11 cellular contexts compared by ENCODE assay signal in genomic region chrX:65689377-65689776, GRCh38. TPM values are rescaled to one million over a fixed set of nuclear protein-coding genes. Genes with fewer than 3 reads are reported as not detected.
A peak's percentile ranks its signal among the peaks of the same experiment; 100 is the strongest.
DNase-seq lines count a peak whose midpoint lies in the region; ATAC-seq, FAIRE-seq and TF ChIP-seq lines count a peak whose summit lies in the region.
"Had no signal": no experiment of that assay in that cellular context is flagged by ENCODE, and none has a peak within 500 bp of the region (broad histone marks: within the 10 kb centered on the region; RNA-seq: fewer than 3 reads in every experiment).

No MANE protein-coding gene starts in this region.

- H3K9me3 Mint-ChIP-seq in CD4-positive, alpha-beta T cell = no peaks in the 10 kb centered on the region
- H3K9me3 Mint-ChIP-seq in IgD-negative memory B cell (no peaks in the 10 kb centered on the region), progenitor cell of endocrine pancreas (ENCODE audit: low read depth) (peaks cover 18% of the 10 kb centered on the region)
- peaks cover 0 to 2% (median 0%) of the 10 kb centered on the region in 9 donors for H3K9me3 Mint-ChIP-seq in naive thymus-derived CD8-positive, alpha-beta T cell

- no peak for DNase-seq in CD4-positive, alpha-beta T cell
- DNase-seq in K562 (ENCODE audit: extremely low read depth in 1 of 4, low spot score in 3 of 4) (no peak), NCI-H146 (lab: John Stamatoyannopoulos, UW) (no peak), progenitor cell of endocrine pancreas (ENCODE audit: low spot score, unreplicated experiment) (no peak)
- no peak for DNase-seq in naive thymus-derived CD8-positive, alpha-beta T cell
- DNase-seq: glutamatergic neuron, NCI-H2171 had no signal

- H3K4me2 ChIP-seq in K562 (ENCODE audit: insufficient read depth, low read length) = no peak overlapping the region

- peaks cover 96% of the 10 kb centered on the region for H3K79me2 ChIP-seq in K562 (ENCODE audit: control insufficient read depth, insufficient read depth, low read length)

- BruUV-seq in K562 (replicated peaks; lab: Mats Ljungman, UMichigan) = no TSS peak

- peaks cover 0 to 26% of the 10 kb centered on the region in 2 experiments; a peak in 3 of 5 replicates for H3K4me1 ChIP-seq in K562 (replicated peaks in 1 of 2; ENCODE audit: control insufficient read depth in 2 of 2, insufficient read depth in 2 of 2, low read length in 2 of 2)

- no peak for FAIRE-seq in K562 (lab: Jason Lieb, UNC)

- no peak for ATAC-seq in CD4-positive, alpha-beta T cell (ENCODE audit: poor library complexity)
- ATAC-seq in K562 (no peak), HG02870 (IDR thresholded peaks at IDR 0.05; ENCODE audit: unreplicated experiment) (no peak), GM21619 (IDR thresholded peaks at IDR 0.05; ENCODE audit: unreplicated experiment) (no peak)
- ATAC-seq in naive thymus-derived CD8-positive, alpha-beta T cell = no peak

- H4K20me1 ChIP-seq in K562 (replicated peaks; ENCODE audit: control insufficient read depth, insufficient read depth, low read length) = peaks cover 31% of the 10 kb centered on the region

- H3K4me3 Mint-ChIP-seq in CD4-positive, alpha-beta T cell = peak overlapping the region; percentile 54
- H3K4me3 Mint-ChIP-seq in IgD-negative memory B cell (peak overlapping the region; percentile 48 to 89 (median 79)), progenitor cell of endocrine pancreas (ENCODE audit: low read depth) (no peak overlapping the region)
- peak overlapping the region; percentile 8 to 78 (median 66) for H3K4me3 Mint-ChIP-seq in naive thymus-derived CD8-positive, alpha-beta T cell

- CTCF ChIA-PET in CD4-positive, alpha-beta T cell (lab: Charles Lee) = no interaction called here
- CTCF ChIA-PET in K562 (lab: Yijun Ruan, JAX; ENCODE audit: low intra/inter-chr PET ratio) = no interaction called here

- POLR2A ChIA-PET in CD4-positive, alpha-beta T cell (lab: Charles Lee) = interaction anchor here (1.2 to 4.1 kb wide), 3 partner anchors 8 to 88 kb away, joined by 3 to 12 read pairs (median 4); no protein-coding TSS in a partner anchor
- POLR2A ChIA-PET in K562 (lab: Yijun Ruan, JAX) = interaction anchor here (0.7 to 1.6 kb wide), 4 partner anchors 10 to 16 kb away, joined by 3 to 5 read pairs (median 4); no protein-coding TSS in a partner anchor
- POLR2A ChIA-PET in naive thymus-derived CD8-positive, alpha-beta T cell (lab: Charles Lee) = interaction anchor here (0.9 to 1.4 kb wide), 3 partner anchors 13 to 88 kb away, joined by 3 to 4 read pairs (median 4); no protein-coding TSS in a partner anchor

- peaks cover 94% of the 10 kb centered on the region for H3K4me1 Mint-ChIP-seq in CD4-positive, alpha-beta T cell (ENCODE audit: low read depth)
- H3K4me1 Mint-ChIP-seq in IgD-negative memory B cell = peaks cover 63 to 73% (median 64%) of the 10 kb centered on the region in 3 donors
- H3K4me1 Mint-ChIP-seq in naive thymus-derived CD8-positive, alpha-beta T cell = peaks cover 35 to 96% (median 86%) of the 10 kb centered on the region in 4 donors
- H3K4me1 Mint-ChIP-seq in progenitor cell of endocrine pancreas (ENCODE audit: low read depth) = peaks cover 4% of the 10 kb centered on the region

- peak overlapping the region; percentile 94 for H3K27ac Mint-ChIP-seq in CD4-positive, alpha-beta T cell
- H3K27ac Mint-ChIP-seq in IgD-negative memory B cell = peak overlapping the region in 2 of 3 donors; percentile 25 to 81
- peak overlapping the region; percentile 66 to 99 (median 89) for H3K27ac Mint-ChIP-seq in naive thymus-derived CD8-positive, alpha-beta T cell
- no peak overlapping the region for H3K27ac Mint-ChIP-seq in progenitor cell of endocrine pancreas

- H3K27ac ChIP-seq in CD4-positive, alpha-beta T cell (ENCODE audit: low read depth, low read length) = peak overlapping the region; percentile 39
- no peak overlapping the region for H3K27ac ChIP-seq in K562 (ENCODE audit: extremely low read depth, low read depth, low read length)

- no peak overlapping the region for H3K9ac ChIP-seq in K562 (ENCODE audit: insufficient read depth in 1 of 2, low read depth in 2 of 2, low read length in 2 of 2)

- TF ChIP-seq RAD21 in K562 (CRISPR knock-in tag; conservative IDR thresholded peaks at IDR 0.05 in 1 of 2, IDR thresholded peaks at IDR 0.05 in 1 of 2) = no peak

- H2AFZ ChIP-seq in K562 (ENCODE audit: low read depth, low read length) = no peak overlapping the region

- TF ChIP-seq POLR2A in K562 (conservative IDR thresholded peaks at IDR 0.05) = no peak

- intact Hi-C loops in CD4-positive, alpha-beta T cell (cut with DNase I, micrococcal nuclease) = loop anchor here in 1 of 2 experiments (5.0 kb wide), 1 partner anchor 33 kb away; no protein-coding TSS in a partner anchor
- intact Hi-C loops in K562 (cut with micrococcal nuclease) = no loop called here

- peaks cover 6% of the 10 kb centered on the region for H3K9me1 ChIP-seq in K562 (ENCODE audit: control insufficient read depth, insufficient read depth, low read length)

- 90% methylated on average over 2 of the region's 2 CpGs for WGBS in K562 (ENCODE audit: insufficient coverage, low coverage, missing lambda C conversion rate)

- H3K9me3 ChIP-seq in CD4-positive, alpha-beta T cell (ENCODE audit: control insufficient read depth, low read length) = no peaks in the 10 kb centered on the region
- H3K9me3 ChIP-seq in K562 (replicated peaks; ENCODE audit: control insufficient read depth, insufficient read depth, low read depth, low read length) = no peaks in the 10 kb centered on the region
- H3K9me3 ChIP-seq: tibial nerve had no signal

- H3K36me3 ChIP-seq in K562 (ENCODE audit: control insufficient read depth, insufficient read depth, low read length) = peaks cover 42% of the 10 kb centered on the region; the same call in 2 of the 3 replicates
- H3K36me3 ChIP-seq: tibial nerve had no signal

- no peaks in the 10 kb centered on the region for H3K27me3 ChIP-seq in CD4-positive, alpha-beta T cell (ENCODE audit: control insufficient read depth, insufficient read depth, low read length)
- H3K27me3 ChIP-seq in K562 (ENCODE audit: control insufficient read depth in 2 of 2, insufficient read depth in 2 of 2, low read length in 2 of 2) = no peaks in the 10 kb centered on the region
- H3K27me3 ChIP-seq: tibial nerve had no signal

- TF ChIP-seq CTCF in CD4-positive, alpha-beta T cell (IDR thresholded peaks at IDR 0.05) = no peak
- TF ChIP-seq CTCF in K562 (IDR thresholded peaks at IDR 0.05 in 2 of 3, conservative IDR thresholded peaks at IDR 0.05 in 1 of 3; ENCODE audit: insufficient read depth in 2 of 3, low read depth in 1 of 3, low read length in 3 of 3) = no peak
- TF ChIP-seq CTCF in progenitor cell of endocrine pancreas (IDR thresholded peaks at IDR 0.05; ENCODE audit: unreplicated experiment) = no peak

- no peak for TF ChIP-seq EP300 in K562 (IDR thresholded peaks at IDR 0.05; ENCODE audit: low read length)

- H3K4me3 ChIP-seq in K562 = no peak overlapping the region
- H3K4me3 ChIP-seq: tibial nerve had no signal

- H3K27me3 Mint-ChIP-seq in CD4-positive, alpha-beta T cell = no peaks in the 10 kb centered on the region
- H3K27me3 Mint-ChIP-seq in IgD-negative memory B cell = peaks cover 2% of the 10 kb centered on the region
- H3K27me3 Mint-ChIP-seq in naive thymus-derived CD8-positive, alpha-beta T cell = no peaks in the 10 kb centered on the region
- H3K27me3 Mint-ChIP-seq in progenitor cell of endocrine pancreas = no peaks in the 10 kb centered on the region

- in situ Hi-C loops in K562 (cut with MboI) = no loop called here

- H3K36me3 Mint-ChIP-seq in CD4-positive, alpha-beta T cell (ENCODE audit: low read depth) = peaks cover 74% of the 10 kb centered on the region
- peaks cover 13% of the 10 kb centered on the region for H3K36me3 Mint-ChIP-seq in IgD-negative memory B cell
- H3K36me3 Mint-ChIP-seq in naive thymus-derived CD8-positive, alpha-beta T cell = peaks cover 0 to 32% (median 10%) of the 10 kb centered on the region in 3 donors
- H3K36me3 Mint-ChIP-seq in progenitor cell of endocrine pancreas (ENCODE audit: insufficient read depth) = no peaks in the 10 kb centered on the region

RNA-seq across cellular contexts. Expression of gene MSN, which starts 21.9 kb away (rescaled TPM):
- total RNA-seq in CD4-positive, alpha-beta T cell = 100 to 1,000 TPM; 268 to 273 TPM
- polyA plus RNA-seq in IgD-negative memory B cell = 498 TPM
- total RNA-seq in K562 (2011; cell fraction: chromatin; rRNA removed; ENCODE audit: low replicate concordance) = 60.7 and 70.4 TPM in 2 replicates
- total RNA-seq in K562 (2011; cell fraction: nucleolus; rRNA removed) = 61.2 and 71.2 TPM in 2 replicates
- 79.1 and 109 TPM in 2 replicates for total RNA-seq in K562 (2011; cell fraction: nucleoplasm; rRNA removed)
- total RNA-seq in K562 (2014; rRNA removed) = 224 and 261 TPM in 2 replicates
- 218 and 234 TPM in 2 replicates for total RNA-seq in K562 (2014; rRNA removed; fragmentation: Illumina TruSeq; extraction: Trizol)
- 237 and 240 TPM in 2 replicates for total RNA-seq in K562 (2015; rRNA removed; fragmentation: Illumina TruSeq; extraction: Trizol)
- total RNA-seq in K562 (2021) = 294 and 346 TPM in 2 replicates
- 320 and 393 TPM in 2 replicates for polyA plus RNA-seq in K562 (2011; rRNA removed)
- polyA plus RNA-seq in K562 (2011; cell fraction: cytosol; rRNA removed) = 320 and 357 TPM in 2 replicates
- 205 and 240 TPM in 2 replicates for polyA plus RNA-seq in K562 (2011; cell fraction: nucleus; rRNA removed)
- 355 and 371 TPM in 2 replicates for polyA plus RNA-seq in K562 (2012)
- polyA plus RNA-seq in K562 (2014; fragmentation: Illumina TruSeq; extraction: Trizol) = 450 and 486 TPM in 2 replicates
- 100 to 1,000 TPM; 128 to 283 TPM for polyA plus RNA-seq in K562 (2014; fragmentation: Nextera tagmentation; extraction: Ambion mirVana)
- 193 and 236 TPM in 2 replicates for polyA plus RNA-seq in K562 (2014; rRNA removed)
- polyA minus RNA-seq in K562 (2011; rRNA and poly(A)+ RNA removed) = 381 and 481 TPM in 2 replicates
- polyA minus RNA-seq in K562 (2011; cell fraction: cytosol; rRNA and poly(A)+ RNA removed) = 197 and 272 TPM in 2 replicates
- 53.3 and 91.7 TPM in 2 replicates for polyA minus RNA-seq in K562 (2011; cell fraction: nucleus; rRNA and poly(A)+ RNA removed)
- 100 to 1,000 TPM; 298 to 315 TPM for total RNA-seq in naive thymus-derived CD8-positive, alpha-beta T cell
- 100 to 1,000 TPM; 467 to 552 (median 518) TPM for polyA plus RNA-seq in naive thymus-derived CD8-positive, alpha-beta T cell
- 28.8 and 34.0 TPM in 2 replicates for total RNA-seq in progenitor cell of endocrine pancreas
